Comparison of ENCODE assay signal across 9 cellular contexts in the genomic region with DNA sequence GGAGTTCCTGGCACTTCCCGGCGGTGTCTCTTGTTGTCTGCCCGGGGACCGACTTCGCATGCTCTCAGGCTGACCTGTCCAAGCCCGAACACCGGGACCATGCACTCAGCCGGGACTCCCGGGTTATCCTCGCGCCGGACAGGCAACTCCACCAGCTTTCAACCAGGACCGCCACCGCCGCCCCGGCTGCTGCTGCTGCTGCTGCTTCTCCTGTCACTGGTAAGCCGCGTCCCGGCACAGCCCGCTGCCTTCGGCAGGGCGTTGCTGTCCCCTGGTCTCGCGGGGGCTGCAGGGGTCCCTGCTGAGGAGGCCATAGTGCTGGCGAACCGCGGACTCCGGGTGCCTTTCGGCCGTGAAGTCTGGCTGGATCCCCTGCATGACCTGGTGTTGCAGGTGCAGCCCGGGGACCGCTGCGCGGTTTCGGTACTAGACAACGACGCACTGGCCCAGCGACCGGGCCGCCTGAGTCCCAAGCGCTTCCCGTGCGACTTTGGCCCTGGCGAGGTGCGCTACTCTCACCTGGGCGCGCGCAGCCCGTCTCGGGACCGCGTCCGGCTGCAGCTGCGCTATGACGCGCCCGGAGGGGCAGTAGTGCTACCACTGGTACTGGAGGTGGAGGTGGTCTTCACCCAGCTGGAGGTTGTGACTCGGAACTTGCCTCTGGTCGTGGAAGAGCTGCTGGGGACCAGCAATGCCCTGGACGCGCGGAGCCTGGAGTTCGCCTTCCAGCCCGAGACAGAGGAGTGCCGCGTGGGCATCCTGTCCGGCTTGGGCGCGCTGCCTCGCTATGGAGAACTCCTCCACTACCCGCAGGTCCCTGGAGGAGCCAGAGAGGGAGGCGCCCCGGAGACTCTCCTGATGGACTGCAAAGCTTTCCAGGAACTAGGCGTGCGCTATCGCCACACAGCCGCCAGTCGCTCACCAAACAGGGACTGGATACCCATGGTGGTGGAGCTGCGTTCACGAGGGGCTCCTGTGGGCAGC. TPM values are rescaled to one million over a fixed set of nuclear protein-coding genes. Genes with fewer than 3 reads are reported as not detected.
DNase-seq lines count a peak whose midpoint lies in the region; ATAC-seq, FAIRE-seq and TF ChIP-seq lines count a peak whose summit lies in the region.
"Had no signal": no experiment of that assay in that cellular context is flagged by ENCODE, and none has a peak within 500 bp of the region (broad histone marks: within the 10 kb centered on the region; RNA-seq: fewer than 3 reads in every experiment).

No MANE protein-coding gene starts in this region.

- no peak overlapping the region for H3K27ac ChIP-seq in GM12878 (ENCODE audit: control insufficient read depth, insufficient read depth)

- RAD21 ChIA-PET in GM12878 (lab: Charles Lee; ENCODE audit: unreplicated experiment) = interaction anchor here (2.3 to 3.0 kb wide), 4 partner anchors 174 to 188 kb away, joined by 6 to 26 read pairs (median 17); no protein-coding TSS in a partner anchor

- CTCF ChIA-PET in GM12878 (lab: Yijun Ruan, JAX) = interaction anchor here (0.6 to 3.0 kb wide), 6 partner anchors 134 to 234 kb away, joined by 3 to 58 read pairs (median 12); no protein-coding TSS in a partner anchor

- WGBS in GM12878 (ENCODE audit: insufficient coverage, insufficient replicate concordance, low lambda C conversion rate, missing lambda C conversion rate) = 34% methylated on average over 80 of the region's 80 CpGs

- no peak overlapping the region for H3K9ac ChIP-seq in GM12878 (ENCODE audit: control insufficient read depth, insufficient read depth, low read length)

- H3K4me1 ChIP-seq in GM12878 (ENCODE audit: control insufficient read depth, insufficient read depth, low read length) = no peaks in the 10 kb centered on the region

- SMC1A ChIA-PET in GM12878 (lab: Charles Lee; ENCODE audit: uncharacterized antibody, unreplicated experiment) = interaction anchor here (1.4 to 2.7 kb wide), 2 partner anchors 185 to 232 kb away, joined by 3 to 68 read pairs; no protein-coding TSS in a partner anchor

- TF ChIP-seq EP300 in GM12878 (IDR thresholded peaks at IDR 0.05; ENCODE audit: borderline replicate concordance in 1 of 2, control insufficient read depth in 1 of 2, low read depth in 2 of 2, low read length in 2 of 2) = no peak

- peak; percentile 42 for DNase-seq in DMS 273 (lab: John Stamatoyannopoulos, UW; ENCODE audit: unreplicated experiment)
- no peak for DNase-seq in DMS 273 treated with DMSO at 0.1 percent for 48 hours (lab: John Stamatoyannopoulos, UW)
- DNase-seq in GM12878 (ENCODE audit: low read depth, low spot score) = no peak
- peak; percentile 76 for DNase-seq in islet precursor cell
- no peak for DNase-seq in SW 1271 (lab: John Stamatoyannopoulos, UW)
- DNase-seq in SK-N-DZ (ENCODE audit: low spot score) = no peak

- ATAC-seq in GM12878 = peak; percentile 47
- ATAC-seq in stimulated activated memory B cell treated with anti-CD40 and anti-IgM and Interleukin-4, amounts not matched to agents 10 μg/mL and 1 μg/mL and 100 μg/mL, for 72 hours = peak; percentile 45
- ATAC-seq in GM19023 (IDR thresholded peaks at IDR 0.05; ENCODE audit: unreplicated experiment) = no peak

- TF ChIP-seq POLR2A in GM12878 (IDR thresholded peaks at IDR 0.05; ENCODE audit: low read depth, low read length) = no peak

- no peaks in the 10 kb centered on the region for H3K9me3 Mint-ChIP-seq in stimulated activated memory B cell treated with anti-CD40 and anti-IgM and Interleukin-4, amounts not matched to agents 10 μg/mL and 1 μg/mL and 100 μg/mL, for 72 hours

- peaks cover 29% of the 10 kb centered on the region for H3K27me3 Mint-ChIP-seq in stimulated activated memory B cell treated with anti-CD40 and anti-IgM and Interleukin-4, amounts not matched to agents 10 μg/mL and 1 μg/mL and 100 μg/mL, for 72 hours

- BruUV-seq in GM12878 (replicated peaks; lab: Mats Ljungman, UMichigan) = no TSS peak

- no peak overlapping the region for H3K4me3 Mint-ChIP-seq in stimulated activated memory B cell treated with anti-CD40 and anti-IgM and Interleukin-4, amounts not matched to agents 10 μg/mL and 1 μg/mL and 100 μg/mL, for 72 hours

- no peaks in the 10 kb centered on the region for H3K36me3 ChIP-seq in GM12878 (ENCODE audit: control insufficient read depth in 2 of 2, insufficient read depth in 2 of 2, low read length in 1 of 2)

- TF ChIP-seq CTCF in GM12878 (IDR thresholded peaks at IDR 0.05 in 2 of 3, conservative IDR thresholded peaks at IDR 0.05 in 1 of 3; ENCODE audit: control insufficient read depth in 2 of 3, extremely low read depth in 1 of 3, insufficient read depth in 1 of 3, low read depth in 3 of 3, low read length in 3 of 3) = no peak

- H3K4me2 ChIP-seq in GM12878 (ENCODE audit: control insufficient read depth, insufficient read depth) = peak overlapping the region; percentile 33; the same call in 1 of the 2 replicates

- H3K9me3 ChIP-seq in GM12878 (replicated peaks; ENCODE audit: control insufficient read depth, insufficient read depth, low read length) = no peaks in the 10 kb centered on the region

- no peak overlapping the region for H2AFZ ChIP-seq in GM12878 (ENCODE audit: control insufficient read depth, low read depth, low read length)

- FAIRE-seq in GM12878 (lab: Jason Lieb, UNC) = no peak
- FAIRE-seq: A204.1 had no signal

- H3K79me2 ChIP-seq in GM12878 (ENCODE audit: control insufficient read depth, insufficient read depth, low read length) = no peaks in the 10 kb centered on the region

- no peaks in the 10 kb centered on the region for H3K4me1 Mint-ChIP-seq in stimulated activated memory B cell treated with anti-CD40 and anti-IgM and Interleukin-4, amounts not matched to agents 10 μg/mL and 1 μg/mL and 100 μg/mL, for 72 hours

- POLR2A ChIA-PET in GM12878 (lab: Charles Lee) = no interaction called here

- H4K20me1 ChIP-seq in GM12878 (ENCODE audit: control insufficient read depth, insufficient read depth) = no peaks in the 10 kb centered on the region

- H3K36me3 Mint-ChIP-seq in stimulated activated memory B cell treated with anti-CD40 and anti-IgM and Interleukin-4, amounts not matched to agents 10 μg/mL and 1 μg/mL and 100 μg/mL, for 72 hours = no peaks in the 10 kb centered on the region

- in situ Hi-C loops in GM12878 (cut with MboI) = loop anchor here (5.0 kb wide), 1 partner anchor 185 kb away; no protein-coding TSS in a partner anchor

- intact Hi-C loops in GM12878 (cut with micrococcal nuclease; ENCODE audit: unreplicated experiment) = loop anchor here (5.0 kb wide), 1 partner anchor 225 kb away; no protein-coding TSS in a partner anchor

- no peak for TF ChIP-seq RAD21 in GM12878 (IDR thresholded peaks at IDR 0.05; ENCODE audit: insufficient read depth, low read depth, low read length)

- H3K27me3 ChIP-seq in GM12878 (replicated peaks in 1 of 2; ENCODE audit: control insufficient read depth in 2 of 2, insufficient read depth in 2 of 2, low read length in 1 of 2) = peaks cover 0 to 9% of the 10 kb centered on the region in 2 experiments

- no peak overlapping the region for H3K27ac Mint-ChIP-seq in stimulated activated memory B cell treated with anti-CD40 and anti-IgM and Interleukin-4, amounts not matched to agents 10 μg/mL and 1 μg/mL and 100 μg/mL, for 72 hours

- H3K4me3 ChIP-seq in GM12878 = no peak overlapping the region

TF ChIP-seq in GM12878, 131 proteins besides CTCF, POLR2A, EP300 and RAD21:
- TF ChIP-seq HDGF (IDR thresholded peaks at IDR 0.05) (no peak), HDAC6 (IDR thresholded peaks at IDR 0.05; ENCODE audit: unreplicated experiment) (peak; percentile 35)

RNA-seq across cellular contexts. Expression of gene FREM2, which starts 0.7 kb away (rescaled TPM):
- total RNA-seq in GM12878 (2013; cell fraction: nucleolus; rRNA removed) = 0.02 and 0.06 TPM in 2 replicates
- total RNA-seq in GM12878 (2014; rRNA removed) (0.05 and 0.06 TPM in 2 replicates), GM12878 (2014; rRNA removed; fragmentation: Illumina TruSeq; extraction: Trizol) (0.04 and 0.09 TPM in 2 replicates), GM12878 (2021) (0.08 and 0.13 TPM in 2 replicates)
- polyA plus RNA-seq in GM12878 (2011; ENCODE audit: low read depth) = not detected
- polyA plus RNA-seq in GM12878 (2011; rRNA removed) (0.12 and 0.16 TPM in 2 replicates), GM12878 (2014; fragmentation: Illumina TruSeq; extraction: Trizol) (0.04 and 0.06 TPM in 2 replicates), GM12878 (2014; fragmentation: Nextera tagmentation; extraction: Ambion mirVana) (under 1 TPM; 0.02 to 0.03 TPM), GM12878 (2014; rRNA removed) (0.06 TPM in 1 of 2 replicates, not detected in the other), GM12878 (2016; fragmentation: Nextera tagmentation; extraction: Ambion mirVana) (not detected)
- polyA plus RNA-seq in GM12878 (2011; cell fraction: cytosol; rRNA removed) = 0.04 and 0.08 TPM in 2 replicates
- polyA plus RNA-seq in GM12878 (2011; cell fraction: nucleus; rRNA removed) = 0.18 and 0.22 TPM in 2 replicates
- 0.01 and 0.06 TPM in 2 replicates for polyA plus RNA-seq in GM12878 (2012)
- 0.22 and 0.26 TPM in 2 replicates for polyA minus RNA-seq in GM12878 (2011; rRNA and poly(A)+ RNA removed)
- 0.10 TPM in 1 of 2 replicates, not detected in the other for polyA minus RNA-seq in GM12878 (2011; cell fraction: cytosol; rRNA and poly(A)+ RNA removed)
- 0.10 and 0.12 TPM in 2 replicates for polyA minus RNA-seq in GM12878 (2011; cell fraction: nucleus; rRNA and poly(A)+ RNA removed)
- not detected in 2 replicates for polyA plus RNA-seq in SK-N-DZ (2014; cell fraction: cytosol; rRNA removed)
- not detected in 2 replicates for polyA plus RNA-seq in SK-N-DZ (2014; cell fraction: nucleus; rRNA removed)

Comparison
In these comparisons a context has a peak if more than half of its experiments do, and no peak if none do; other contexts are left out.
1. DNase-seq: peak in DMS 273 (single experiment) and islet precursor cell (single experiment); none in DMS 273 treated with DMSO at 0.1 percent for 48 hours (single experiment), GM12878 (single experiment), SW 1271 (0 of 2) and SK-N-DZ (single experiment).